Comparison of ENCODE assay signal across 8 cellular contexts in genomic region chr1:150233359-150234308, GRCh38. TPM values are rescaled to one million over a fixed set of nuclear protein-coding genes. Genes with fewer than 3 reads are reported as not detected.
DNase-seq lines count a peak whose midpoint lies in the region; ATAC-seq and TF ChIP-seq lines count a peak whose summit lies in the region.

No MANE protein-coding gene starts in this region.

- H3K27me3 Mint-ChIP-seq in activated T-helper 17 cell treated with anti-CD3 and anti-CD28 coated beads, Interleukin-2, amount 50 U/mL, for 72 hours, result no peaks in the 10 kb centered on the region

- peak overlapping the region; percentile 97 to 98 (median 97) for H3K27ac ChIP-seq in right lobe of liver

- H3K36me3 Mint-ChIP-seq in activated T-helper 17 cell treated with anti-CD3 and anti-CD28 coated beads, Interleukin-2, amount 50 U/mL, for 72 hours (ENCODE audit: low read depth), result peaks cover 61% of the 10 kb centered on the region

- H3K9me3 ChIP-seq in right lobe of liver, result no peaks in the 10 kb centered on the region

- TF ChIP-seq POLR2A in right lobe of liver (IDR thresholded peaks at IDR 0.05), result no peak

- peaks cover 5% of the 10 kb centered on the region for H3K4me1 Mint-ChIP-seq in activated T-helper 17 cell treated with anti-CD3 and anti-CD28 coated beads, Interleukin-2, amount 50 U/mL, for 72 hours

- peak; percentile 76 for DNase-seq in NOMO-1 treated with DMSO at 0.1 percent for 48 hours (lab: John Stamatoyannopoulos, UW; ENCODE audit: unreplicated experiment)
- peak; percentile 22 for DNase-seq in astrocyte of the spinal cord (ENCODE audit: low read depth, low spot score)
- no peak for DNase-seq in right lobe of liver
- DNase-seq in stimulated activated naive CD4-positive, alpha-beta T cell (lab: John Stamatoyannopoulos, UW), result peak in 4 of 6 experiments; percentile 13 to 47 (median 23)
- DNase-seq in posterior vena cava (ENCODE audit: low spot score), result no peak

- H3K36me3 ChIP-seq in right lobe of liver, result peaks cover 0 to 12% (median 0%) of the 10 kb centered on the region in 4 donors

- no peaks in the 10 kb centered on the region for H3K27me3 ChIP-seq in right lobe of liver

- H3K4me3 Mint-ChIP-seq in activated T-helper 17 cell treated with anti-CD3 and anti-CD28 coated beads, Interleukin-2, amount 50 U/mL, for 72 hours, result no peak overlapping the region

- H3K4me3 ChIP-seq in GM12875 (ENCODE audit: low read depth, low read length) (peak overlapping the region; percentile 93), astrocyte of the spinal cord (ENCODE audit: low read depth, low read length) (peak overlapping the region; percentile 74), right lobe of liver (peak overlapping the region; percentile 76 to 86 (median 80))

- ATAC-seq in right lobe of liver (no peak), GM18519 (IDR thresholded peaks at IDR 0.05; ENCODE audit: low FRiP score, unreplicated experiment) (no peak)
- ATAC-seq in activated T-helper 17 cell treated with anti-CD3 and anti-CD28 coated beads, Interleukin-2, amount 50 U/mL, for 72 hours (replicated peaks), result no peak

- TF ChIP-seq CTCF in GM12875 (IDR thresholded peaks at IDR 0.05; ENCODE audit: borderline replicate concordance, insufficient read depth, low read depth, low read length) (no peak), astrocyte of the spinal cord (IDR thresholded peaks at IDR 0.05; ENCODE audit: low read depth, low read length) (no peak), right lobe of liver (IDR thresholded peaks at IDR 0.05) (no peak)

- in situ Hi-C loops in astrocyte of the spinal cord (cut with HindIII; ENCODE audit: low sequenced_read_pairs), result no loop called here

- no peaks in the 10 kb centered on the region for H3K9me3 Mint-ChIP-seq in activated T-helper 17 cell treated with anti-CD3 and anti-CD28 coated beads, Interleukin-2, amount 50 U/mL, for 72 hours

- 9% methylated on average over 15 of the region's 15 CpGs for WGBS in right lobe of liver (ENCODE audit: insufficient coverage, low coverage, low lambda C conversion rate, missing lambda C conversion rate)

- peaks cover 0 to 11% (median 0%) of the 10 kb centered on the region in 4 donors for H3K4me1 ChIP-seq in right lobe of liver

- intact Hi-C loops in right lobe of liver (cut with DNase I) (no loop called here), posterior vena cava (cut with DNase I) (no loop called here)

- no peak overlapping the region for H3K27ac Mint-ChIP-seq in activated T-helper 17 cell treated with anti-CD3 and anti-CD28 coated beads, Interleukin-2, amount 50 U/mL, for 72 hours

RNA-seq across cellular contexts. Expression of gene ANP32E, which starts 2.3 kb away (rescaled TPM):
- total RNA-seq in right lobe of liver (10 to 100 TPM in 3 of 6 experiments, 1 to 10 TPM in 3; 9.3 to 16.3 (median 11.0) TPM), posterior vena cava (10 to 100 TPM; 28.0 to 36.6 TPM)
- total RNA-seq in activated T-helper 17 cell treated with anti-CD3 and anti-CD28 coated beads, Interleukin-2, amount 50 U/mL, for 72 hours, result 100 to 1,000 TPM; 162 to 166 TPM

RNA-seq across cellular contexts. Expression of gene CA14, which starts 23.9 kb away (rescaled TPM):
- total RNA-seq in right lobe of liver (1 to 10 TPM in 2 of 6 experiments, under 1 TPM in 3, not detected in 1; 0.20 to 4.8 (median 0.56) TPM), posterior vena cava (not detected)
- total RNA-seq in activated T-helper 17 cell treated with anti-CD3 and anti-CD28 coated beads, Interleukin-2, amount 50 U/mL, for 72 hours, result not detected

RNA-seq across cellular contexts. Expression of gene APH1A, which starts 35.2 kb away (rescaled TPM):
- total RNA-seq in right lobe of liver (10 to 100 TPM; 61.2 to 92.0 (median 81.1) TPM), posterior vena cava (10 to 100 TPM; 56.2 to 68.1 TPM)
- 100 to 1,000 TPM in 1 of 2 donors, 10 to 100 TPM in 1; 96.3 to 149 TPM for total RNA-seq in activated T-helper 17 cell treated with anti-CD3 and anti-CD28 coated beads, Interleukin-2, amount 50 U/mL, for 72 hours

RNA-seq across cellular contexts. Expression of gene C1orf54, which starts 39.0 kb away (rescaled TPM):
- 1 to 10 TPM in 5 of 6 experiments, not detected in 1; 1.7 to 5.7 (median 3.8) TPM for total RNA-seq in right lobe of liver
- 1 to 10 TPM; 1.4 to 3.6 TPM for total RNA-seq in activated T-helper 17 cell treated with anti-CD3 and anti-CD28 coated beads, Interleukin-2, amount 50 U/mL, for 72 hours
- 10 to 100 TPM; 39.3 to 44.2 TPM for total RNA-seq in posterior vena cava

RNA-seq across cellular contexts. Expression of gene CIART, which starts 48.7 kb away (rescaled TPM):
- 1 to 10 TPM; 2.0 to 8.4 (median 4.4) TPM for total RNA-seq in right lobe of liver
- 10 to 100 TPM in 1 of 2 donors, 1 to 10 TPM in 1; 3.7 to 12.4 TPM for total RNA-seq in activated T-helper 17 cell treated with anti-CD3 and anti-CD28 coated beads, Interleukin-2, amount 50 U/mL, for 72 hours
- total RNA-seq in posterior vena cava, result 1 to 10 TPM; 6.7 to 9.1 TPM

Comparison
In these comparisons a context has a peak if more than half of its experiments do, and no peak if none do; other contexts are left out.
1. DNase-seq: peak in NOMO-1 treated with DMSO at 0.1 percent for 48 hours (single experiment), astrocyte of the spinal cord (single experiment) and stimulated activated naive CD4-positive, alpha-beta T cell (4 of 6); none in right lobe of liver (0 of 3) and posterior vena cava (single experiment).
2. RNA of gene ANP32E, which starts 2.3 kb away (total RNA-seq): 162 to 166 TPM in activated T-helper 17 cell treated with anti-CD3 and anti-CD28 coated beads, Interleukin-2, amount 50 U/mL, for 72 hours; 28.0 to 36.6 TPM in posterior vena cava and 9.3 to 16.3 TPM in right lobe of liver; every median in the first group is over 4 times any median in the second.
3. Peak in every context shown above with its lines, with median percentiles within 50 percentile points of each other: H3K4me3 ChIP-seq.